ENCODE assay signal across 10 cellular contexts in genomic region chr12:121719926-121720414, GRCh38. TPM values are rescaled to one million over a fixed set of nuclear protein-coding genes. Genes with fewer than 3 reads are reported as not detected.
DNase-seq lines count a peak whose midpoint lies in the region; ATAC-seq and TF ChIP-seq lines count a peak whose summit lies in the region.
"Had no signal": no experiment of that assay in that cellular context is flagged by ENCODE, and none has a peak within 500 bp of the region (broad histone marks: within the 10 kb centered on the region; RNA-seq: fewer than 3 reads in every experiment).

No MANE protein-coding gene starts in this region.

- peaks cover 6% of the 10 kb centered on the region for H3K4me1 Mint-ChIP-seq in CD14-positive monocyte

- DNase-seq in A673 (ENCODE audit: low spot score): peak; percentile 52
- peak; percentile 89 for DNase-seq in brain microvascular endothelial cell
- peak; percentile 48 for DNase-seq in left kidney (ENCODE audit: low read depth, low spot score)
- DNase-seq in CD14-positive monocyte (ENCODE audit: low spot score): no peak
- DNase-seq in NCI-H1436 (lab: John Stamatoyannopoulos, UW): no peak
- DNase-seq: NCI-H1105, sigmoid colon had no signal

- H3K36me3 ChIP-seq in A673 (ENCODE audit: insufficient read depth, low read length, poor library complexity, severe bottlenecking): no peaks in the 10 kb centered on the region
- peaks cover 0 to 7% of the 10 kb centered on the region in 2 experiments; a peak in 2 of 3 replicates for H3K36me3 ChIP-seq in HEK293 (ENCODE audit: control insufficient read depth in 2 of 2, insufficient read depth in 1 of 2, low read length in 2 of 2)
- peaks cover 4% of the 10 kb centered on the region for H3K36me3 ChIP-seq in brain microvascular endothelial cell (replicated peaks)

- no peak overlapping the region for H3K4me3 Mint-ChIP-seq in CD14-positive monocyte

- no peaks in the 10 kb centered on the region for H3K9me3 ChIP-seq in A673 (ENCODE audit: low read depth, low read length, poor library complexity, severe bottlenecking)
- no peaks in the 10 kb centered on the region for H3K9me3 ChIP-seq in HEK293 (ENCODE audit: control insufficient read depth, insufficient read depth, low read depth, low read length)
- H3K9me3 ChIP-seq: sigmoid colon had no signal

- CTCF ChIA-PET in A673 (lab: Charles Lee) (no interaction called here), HEK293 (lab: Yijun Ruan, JAX) (interaction anchor here (0.7 to 2.2 kb wide), 6 partner anchors 27 to 74 kb away, joined by 3 to 11 read pairs (median 4); partner anchors contain the start of gene RHOF)

- H3K9me3 Mint-ChIP-seq in CD14-positive monocyte: peaks cover 0 to 3% (median 0%) of the 10 kb centered on the region in 7 donors

- H3K4me3 ChIP-seq in A673 (ENCODE audit: low read depth, low read length, poor library complexity, severe bottlenecking): no peak overlapping the region
- H3K4me3 ChIP-seq in HEK293 (ENCODE audit: low read depth, low read length): no peak overlapping the region
- no peak overlapping the region for H3K4me3 ChIP-seq in brain microvascular endothelial cell (ENCODE audit: low read depth, low read length)
- H3K4me3 ChIP-seq: sigmoid colon had no signal

- no peak overlapping the region for H3K27ac ChIP-seq in A673 (ENCODE audit: low read depth, low read length, poor library complexity, severe bottlenecking)
- H3K27ac ChIP-seq in HEK293 (ENCODE audit: extremely low read depth, low read depth, low read length): no peak overlapping the region
- peak overlapping the region; percentile 60 for H3K27ac ChIP-seq in brain microvascular endothelial cell

- BruUV-seq in A673 (replicated peaks; lab: Mats Ljungman, UMichigan): no TSS peak

- H3K4me1 ChIP-seq in A673 (ENCODE audit: insufficient read depth, low read length, poor library complexity, severe bottlenecking) (no peaks in the 10 kb centered on the region), HEK293 (ENCODE audit: control insufficient read depth, insufficient read depth, low read length) (no peaks in the 10 kb centered on the region)

- POLR2A ChIA-PET in A673 (lab: Charles Lee; ENCODE audit: low non-redundant PET) (no interaction called here), HEK293 (lab: Yijun Ruan, JAX) (interaction anchor here (0.5 to 1.3 kb wide), 8 partner anchors 23 to 708 kb away, joined by 3 to 5 read pairs (median 3); partner anchors contain the start of gene PSMD9)

- no peak for TF ChIP-seq CTCF in A673 (conservative IDR thresholded peaks at IDR 0.05; ENCODE audit: low read depth, low read length)
- TF ChIP-seq CTCF in HEK293 (tag by site-specific recombination; IDR thresholded peaks at IDR 0.05): no peak
- no peak for TF ChIP-seq CTCF in brain microvascular endothelial cell (IDR thresholded peaks at IDR 0.05; ENCODE audit: low read depth, low read length, missing control alignments)
- no peak for TF ChIP-seq CTCF in CD14-positive monocyte (IDR thresholded peaks at IDR 0.05)

- H3K27me3 Mint-ChIP-seq in CD14-positive monocyte (ENCODE audit: low read depth in 3 of 3): no peaks in the 10 kb centered on the region

- no peaks in the 10 kb centered on the region for H3K36me3 Mint-ChIP-seq in CD14-positive monocyte

- H3K27ac Mint-ChIP-seq in CD14-positive monocyte: peak overlapping the region in 1 of 7 donors; percentile 18

- ATAC-seq in HG02973 (IDR thresholded peaks at IDR 0.05; ENCODE audit: unreplicated experiment) (no peak), GM18519 (IDR thresholded peaks at IDR 0.05; ENCODE audit: low FRiP score, unreplicated experiment) (no peak)

- intact Hi-C loops in A673 (cut with micrococcal nuclease; ENCODE audit: unreplicated experiment) (no loop called here), CD14-positive monocyte (cut with micrococcal nuclease) (loop anchor here in 1 of 2 donors (10.0 kb wide), 1 partner anchor 165 kb away; the partner anchor contains the start of gene PSMD9)

- H3K27me3 ChIP-seq in A673 (replicated peaks; ENCODE audit: insufficient read depth, low read depth, low read length, poor library complexity) (no peaks in the 10 kb centered on the region), brain microvascular endothelial cell (replicated peaks) (no peaks in the 10 kb centered on the region)
- H3K27me3 ChIP-seq: sigmoid colon had no signal

- in situ Hi-C loops in brain microvascular endothelial cell (cut with HindIII; ENCODE audit: low pct_ligation_motif_present, low sequenced_read_pairs): no loop called here

TF ChIP-seq in HEK293, 187 proteins besides CTCF, POLR2A, EP300 and RAD21 (continues in another document):
- TF ChIP-seq, protein P1, sequence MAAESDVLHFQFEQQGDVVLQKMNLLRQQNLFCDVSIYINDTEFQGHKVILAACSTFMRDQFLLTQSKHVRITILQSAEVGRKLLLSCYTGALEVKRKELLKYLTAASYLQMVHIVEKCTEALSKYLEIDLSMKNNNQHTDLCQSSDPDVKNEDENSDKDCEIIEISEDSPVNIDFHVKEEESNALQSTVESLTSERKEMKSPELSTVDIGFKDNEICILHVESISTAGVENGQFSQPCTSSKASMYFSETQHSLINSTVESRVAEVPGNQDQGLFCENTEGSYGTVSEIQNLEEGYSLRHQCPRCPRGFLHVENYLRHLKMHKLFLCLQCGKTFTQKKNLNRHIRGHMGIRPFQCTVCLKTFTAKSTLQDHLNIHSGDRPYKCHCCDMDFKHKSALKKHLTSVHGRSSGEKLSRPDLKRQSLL (tag by site-specific recombination; IDR thresholded peaks at IDR 0.05): no peak
- TF ChIP-seq ZNF155 (tag by site-specific recombination; IDR thresholded peaks at IDR 0.05): no peak
- no peak for TF ChIP-seq ZNF555 (tag by site-specific recombination; conservative IDR thresholded peaks at IDR 0.05)
- no peak for TF ChIP-seq GFI1B (tag by site-specific recombination; IDR thresholded peaks at IDR 0.05)
- no peak for TF ChIP-seq ZNF211 (tag by site-specific recombination; IDR thresholded peaks at IDR 0.05; ENCODE audit: low read depth)
- no peak for TF ChIP-seq REPIN1 (tag by site-specific recombination; IDR thresholded peaks at IDR 0.05; ENCODE audit: low read depth)
- TF ChIP-seq ZNF560 (tag by site-specific recombination; IDR thresholded peaks at IDR 0.05; ENCODE audit: borderline replicate concordance): no peak
- TF ChIP-seq REST (tag by site-specific recombination; IDR thresholded peaks at IDR 0.05): no peak
- peak; percentile 35; the same call in 1 of the 2 replicates for TF ChIP-seq PRDM10 (tag by site-specific recombination; IDR thresholded peaks at IDR 0.05)
- TF ChIP-seq ZNF132 (tag by site-specific recombination; IDR thresholded peaks at IDR 0.05; ENCODE audit: borderline replicate concordance): no peak
- TF ChIP-seq ZFP3 (tag by site-specific recombination; IDR thresholded peaks at IDR 0.05; ENCODE audit: low read depth): no peak
- TF ChIP-seq ZNF292 (tag by site-specific recombination; IDR thresholded peaks at IDR 0.05; ENCODE audit: borderline replicate concordance, low read depth): no peak

RNA-seq across cellular contexts. Expression of gene TMEM120B, which starts 7.4 kb away (rescaled TPM):
- total RNA-seq in A673 (2021): 21.3 and 22.3 TPM in 2 replicates
- 1 to 10 TPM in 1 of 2 donors, under 1 TPM in 1; 0.65 to 1.1 TPM for polyA plus RNA-seq in CD14-positive monocyte

RNA-seq across cellular contexts. Expression of gene MORN3, which starts 50.5 kb away (rescaled TPM):
- 0.58 and 0.96 TPM in 2 replicates for total RNA-seq in A673 (2021)
- polyA plus RNA-seq in CD14-positive monocyte: not detected
- total RNA-seq: sigmoid colon had no signal

Comparison
In these comparisons a context has a peak if more than half of its experiments do, and no peak if none do; other contexts are left out.
1. DNase-seq: peak in A673 (single experiment), brain microvascular endothelial cell (single experiment) and left kidney (single experiment); none in CD14-positive monocyte (single experiment) and NCI-H1436 (single experiment).